ENCODE assay signal across 10 cellular contexts in the genomic region with DNA sequence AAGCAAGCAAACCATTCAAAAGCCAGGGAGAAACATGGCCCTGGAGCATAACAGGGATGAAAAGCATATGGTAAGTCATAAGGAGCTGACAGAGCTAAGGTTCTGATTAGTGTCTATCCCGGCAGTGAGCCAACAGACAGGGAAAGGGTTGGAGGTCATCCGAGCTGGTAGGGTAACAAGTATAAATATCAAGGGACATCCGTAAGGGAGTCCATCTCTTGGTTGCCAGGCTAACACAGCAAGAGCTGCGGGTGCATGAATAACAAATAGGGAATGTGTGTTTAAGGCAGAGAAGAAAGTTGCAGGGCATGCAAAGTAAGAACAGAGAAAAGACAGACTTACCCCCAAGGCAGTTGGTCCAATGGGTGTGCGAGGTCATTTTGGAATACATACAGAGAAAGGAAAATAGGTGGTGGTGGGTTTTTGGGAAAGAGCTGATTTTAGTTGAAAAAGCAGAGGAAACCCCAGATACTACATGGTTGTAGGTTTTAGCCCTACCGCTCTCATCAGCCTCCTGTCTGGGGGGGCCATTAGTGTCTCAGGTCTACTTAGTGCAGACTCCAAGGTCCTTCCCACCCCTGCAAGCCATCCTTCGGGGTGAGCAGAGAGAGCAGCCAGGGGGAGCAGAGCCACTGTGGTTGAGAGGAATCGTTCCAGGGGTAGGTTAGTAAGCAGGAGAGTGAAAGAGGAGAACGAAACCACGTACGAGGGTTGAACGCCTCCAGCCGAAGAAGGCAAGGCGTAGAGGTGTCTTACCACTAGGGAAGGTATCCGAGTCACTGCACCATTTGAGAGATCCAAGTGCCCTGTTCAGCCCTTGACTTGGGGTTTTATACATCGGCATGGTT. TPM values are rescaled to one million over a fixed set of nuclear protein-coding genes. Genes with fewer than 3 reads are reported as not detected.
DNase-seq lines count a peak whose midpoint lies in the region; ATAC-seq and TF ChIP-seq lines count a peak whose summit lies in the region.
"Had no signal": no experiment of that assay in that cellular context is flagged by ENCODE, and none has a peak within 500 bp of the region (broad histone marks: within the 10 kb centered on the region; RNA-seq: fewer than 3 reads in every experiment).

A gene with protein sequence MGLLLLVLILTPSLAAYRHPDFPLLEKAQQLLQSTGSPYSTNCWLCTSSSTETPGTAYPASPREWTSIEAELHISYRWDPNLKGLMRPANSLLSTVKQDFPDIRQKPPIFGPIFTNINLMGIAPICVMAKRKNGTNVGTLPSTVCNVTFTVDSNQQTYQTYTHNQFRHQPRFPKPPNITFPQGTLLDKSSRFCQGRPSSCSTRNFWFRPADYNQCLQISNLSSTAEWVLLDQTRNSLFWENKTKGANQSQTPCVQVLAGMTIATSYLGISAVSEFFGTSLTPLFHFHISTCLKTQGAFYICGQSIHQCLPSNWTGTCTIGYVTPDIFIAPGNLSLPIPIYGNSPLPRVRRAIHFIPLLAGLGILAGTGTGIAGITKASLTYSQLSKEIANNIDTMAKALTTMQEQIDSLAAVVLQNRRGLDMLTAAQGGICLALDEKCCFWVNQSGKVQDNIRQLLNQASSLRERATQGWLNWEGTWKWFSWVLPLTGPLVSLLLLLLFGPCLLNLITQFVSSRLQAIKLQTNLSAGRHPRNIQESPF (minus strand): TSS at position 805 of the 848 bp plus-strand sequence. CDS start 6,415 bp downstream, outside the sequence.

- no peaks in the 10 kb centered on the region for H3K9me3 Mint-ChIP-seq in CD4-positive, CD25-positive, alpha-beta regulatory T cell
- H3K9me3 Mint-ChIP-seq in activated naive CD8-positive, alpha-beta T cell treated with anti-CD3 and anti-CD28 coated beads, Interleukin-2, amount 10 ng/mL, durations not matched to agents 7 days and 5 days: peaks cover 2% of the 10 kb centered on the region
- H3K9me3 Mint-ChIP-seq in naive thymus-derived CD8-positive, alpha-beta T cell: no peaks in the 10 kb centered on the region

- H3K4me3 ChIP-seq in CD4-positive, CD25-positive, alpha-beta regulatory T cell (ENCODE audit: low read depth, low read length): peak within 1 kb of the TSS; percentile 53
- H3K4me3 ChIP-seq in NB4 (ENCODE audit: low read depth, low read length): peak within 1 kb of the TSS; percentile 51

- POLR2A ChIA-PET in activated naive CD8-positive, alpha-beta T cell treated with anti-CD3 and anti-CD28 coated beads, Interleukin-2, amount 10 ng/mL, durations not matched to agents 7 days and 5 days (lab: Charles Lee): no interaction called here
- POLR2A ChIA-PET in naive thymus-derived CD8-positive, alpha-beta T cell (lab: Charles Lee): interaction anchor here (0.6 kb wide), 1 partner anchor 449 kb away, joined by 3 read pairs; no protein-coding TSS in a partner anchor

- no peaks in the 10 kb centered on the region for H3K36me3 Mint-ChIP-seq in CD4-positive, CD25-positive, alpha-beta regulatory T cell
- peaks cover 9% of the 10 kb centered on the region for H3K36me3 Mint-ChIP-seq in activated naive CD8-positive, alpha-beta T cell treated with anti-CD3 and anti-CD28 coated beads, Interleukin-2, amount 10 ng/mL, durations not matched to agents 7 days and 5 days
- H3K36me3 Mint-ChIP-seq in naive thymus-derived CD8-positive, alpha-beta T cell: peaks cover 0 to 2% (median 0%) of the 10 kb centered on the region in 3 donors

- H3K9me3 ChIP-seq in CD4-positive, CD25-positive, alpha-beta regulatory T cell (ENCODE audit: control insufficient read depth in 2 of 2, low read length in 2 of 2): no peaks in the 10 kb centered on the region

- peak within 1 kb of the TSS in 2 of 3 donors; percentile 44 to 51 for H3K27ac Mint-ChIP-seq in CD4-positive, CD25-positive, alpha-beta regulatory T cell
- H3K27ac Mint-ChIP-seq in activated naive CD8-positive, alpha-beta T cell treated with anti-CD3 and anti-CD28 coated beads, Interleukin-2, amount 10 ng/mL, durations not matched to agents 7 days and 5 days: peak within 1 kb of the TSS; percentile 22
- peak within 1 kb of the TSS in 9 of 10 donors; percentile 47 to 80 (median 60) for H3K27ac Mint-ChIP-seq in naive thymus-derived CD8-positive, alpha-beta T cell

- H3K27me3 Mint-ChIP-seq in CD4-positive, CD25-positive, alpha-beta regulatory T cell: no peaks in the 10 kb centered on the region
- no peaks in the 10 kb centered on the region for H3K27me3 Mint-ChIP-seq in activated naive CD8-positive, alpha-beta T cell treated with anti-CD3 and anti-CD28 coated beads, Interleukin-2, amount 10 ng/mL, durations not matched to agents 7 days and 5 days
- H3K27me3 Mint-ChIP-seq in naive thymus-derived CD8-positive, alpha-beta T cell: no peaks in the 10 kb centered on the region

- peaks cover 12 to 47% (median 33%) of the 10 kb centered on the region in 4 donors for H3K4me1 Mint-ChIP-seq in CD4-positive, CD25-positive, alpha-beta regulatory T cell
- peaks cover 16% of the 10 kb centered on the region for H3K4me1 Mint-ChIP-seq in activated naive CD8-positive, alpha-beta T cell treated with anti-CD3 and anti-CD28 coated beads, Interleukin-2, amount 10 ng/mL, durations not matched to agents 7 days and 5 days
- H3K4me1 Mint-ChIP-seq in naive thymus-derived CD8-positive, alpha-beta T cell: peaks cover 20 to 45% (median 28%) of the 10 kb centered on the region in 4 donors

- no peak for TF ChIP-seq CTCF in NB4 (IDR thresholded peaks at IDR 0.05; ENCODE audit: low read depth, low read length)

- no peak within 1 kb of the TSS for H3K27ac ChIP-seq in CD4-positive, CD25-positive, alpha-beta regulatory T cell (ENCODE audit: insufficient read depth, low read length, poor library complexity, severe bottlenecking)
- H3K27ac ChIP-seq: epithelial cell of prostate had no signal

- H3K4me3 Mint-ChIP-seq in CD4-positive, CD25-positive, alpha-beta regulatory T cell: peak within 1 kb of the TSS; percentile 32 to 81 (median 76)
- H3K4me3 Mint-ChIP-seq in activated naive CD8-positive, alpha-beta T cell treated with anti-CD3 and anti-CD28 coated beads, Interleukin-2, amount 10 ng/mL, durations not matched to agents 7 days and 5 days: peak within 1 kb of the TSS; percentile 58
- peak within 1 kb of the TSS; percentile 46 to 84 (median 70) for H3K4me3 Mint-ChIP-seq in naive thymus-derived CD8-positive, alpha-beta T cell

- H3K36me3 ChIP-seq in CD4-positive, CD25-positive, alpha-beta regulatory T cell (ENCODE audit: control insufficient read depth, insufficient read depth, low read length): no peaks in the 10 kb centered on the region

- ATAC-seq in CD4-positive, CD25-positive, alpha-beta regulatory T cell (ENCODE audit: low read depth in 2 of 2): no peak
- ATAC-seq in activated naive CD8-positive, alpha-beta T cell treated with anti-CD3 and anti-CD28 coated beads, Interleukin-2, amount 10 ng/mL, durations not matched to agents 7 days and 5 days (ENCODE audit: low read depth): peak; percentile 26
- peak; percentile 28 to 45 for ATAC-seq in naive thymus-derived CD8-positive, alpha-beta T cell
- ATAC-seq in left colon: no peak

- H3K4me1 ChIP-seq in CD4-positive, CD25-positive, alpha-beta regulatory T cell (ENCODE audit: control insufficient read depth, insufficient read depth, low read length, poor library complexity, severe bottlenecking): no peaks in the 10 kb centered on the region

- peak in 2 of 3 donors; percentile 4 to 9 for DNase-seq in CD4-positive, CD25-positive, alpha-beta regulatory T cell
- no peak for DNase-seq in NB4 (ENCODE audit: low read depth)
- DNase-seq in activated naive CD8-positive, alpha-beta T cell treated with anti-CD3 and anti-CD28 coated beads, Interleukin-2, amount 10 ng/mL, durations not matched to agents 7 days and 5 days: no peak
- DNase-seq in naive thymus-derived CD8-positive, alpha-beta T cell: no peak
- no peak for DNase-seq in left colon
- DNase-seq in UCSD-AML1 (lab: John Stamatoyannopoulos, UW; ENCODE audit: unreplicated experiment): no peak
- no peak for DNase-seq in DMS 273 treated with DMSO at 0.1 percent for 48 hours (lab: John Stamatoyannopoulos, UW)
- DNase-seq in occipital lobe (lab: John Stamatoyannopoulos, UW): no peak
- DNase-seq: NCI-H2081 had no signal

- no peaks in the 10 kb centered on the region for H3K27me3 ChIP-seq in CD4-positive, CD25-positive, alpha-beta regulatory T cell (ENCODE audit: control insufficient read depth, insufficient read depth, low read length)

- no peak for TF ChIP-seq POLR2A in NB4 (IDR thresholded peaks at IDR 0.05; ENCODE audit: extremely low read depth, insufficient read length)

- intact Hi-C loops in left colon (cut with DNase I, micrococcal nuclease): no loop called here

RNA-seq across cellular contexts. Expression of the gene that starts here (rescaled TPM):
- not detected for total RNA-seq in CD4-positive, CD25-positive, alpha-beta regulatory T cell
- under 1 TPM in 1 of 4 donors, not detected in 3; 0.09 TPM for polyA plus RNA-seq in CD4-positive, CD25-positive, alpha-beta regulatory T cell
- not detected for total RNA-seq in activated naive CD8-positive, alpha-beta T cell treated with anti-CD3 and anti-CD28 coated beads, Interleukin-2, amount 10 ng/mL, durations not matched to agents 7 days and 5 days
- not detected for total RNA-seq in naive thymus-derived CD8-positive, alpha-beta T cell
- polyA plus RNA-seq in naive thymus-derived CD8-positive, alpha-beta T cell: under 1 TPM in 1 of 3 donors, not detected in 2; 0.18 TPM
- total RNA-seq in left colon: under 1 TPM; 0.09 to 0.14 TPM
- not detected for total RNA-seq in occipital lobe

Comparison
In these comparisons a context has a peak if more than half of its experiments do, and no peak if none do; other contexts are left out.
1. Peak in DNase-seq and H3K4me3 ChIP-seq in CD4-positive, CD25-positive, alpha-beta regulatory T cell; RNA of the gene not detected or under 1 TPM.
2. Peak in ATAC-seq in activated naive CD8-positive, alpha-beta T cell treated with anti-CD3 and anti-CD28 coated beads, Interleukin-2, amount 10 ng/mL, durations not matched to agents 7 days and 5 days; RNA of the gene not detected or under 1 TPM.
3. Peak in ATAC-seq in naive thymus-derived CD8-positive, alpha-beta T cell; RNA of the gene not detected or under 1 TPM.